In the genomic region with DNA sequence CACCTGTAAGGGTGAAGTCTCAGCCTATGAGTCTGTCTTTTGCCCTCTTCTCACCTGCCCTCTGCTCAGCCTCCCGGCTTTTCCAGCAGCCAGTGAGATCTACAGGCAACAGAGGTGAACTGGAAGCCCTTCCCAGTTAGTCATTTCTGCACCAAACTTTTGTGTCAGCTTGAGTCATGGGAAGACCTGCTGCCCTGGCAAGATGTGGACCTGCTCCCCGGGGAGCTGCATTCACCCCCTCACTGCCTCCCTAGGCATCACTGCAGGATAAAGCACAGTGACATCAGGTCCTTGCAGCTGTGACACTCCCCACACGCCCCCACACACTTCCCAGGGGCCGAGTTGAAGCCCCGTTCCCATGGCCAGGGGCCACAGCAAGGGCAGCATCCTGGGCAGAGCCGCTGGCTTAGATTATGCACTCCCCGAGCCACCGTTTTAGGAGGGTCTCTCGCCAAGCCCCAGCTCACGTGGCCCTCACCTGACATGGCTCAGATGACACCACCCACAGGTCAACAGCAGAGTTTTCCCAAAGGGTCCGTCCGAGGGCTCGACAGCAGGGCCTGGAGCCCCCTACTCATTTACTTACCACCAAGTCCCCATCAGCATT, we compare ENCODE assay signal across 9 cellular contexts. TPM values are rescaled to one million over a fixed set of nuclear protein-coding genes. Genes with fewer than 3 reads are reported as not detected.
A peak's percentile ranks its signal among the peaks of the same experiment; 100 is the strongest.
DNase-seq lines count a peak whose midpoint lies in the region; ATAC-seq and TF ChIP-seq lines count a peak whose summit lies in the region.
"Had no signal": no experiment of that assay in that cellular context is flagged by ENCODE, and none has a peak within 500 bp of the region (broad histone marks: within the 10 kb centered on the region; RNA-seq: fewer than 3 reads in every experiment).

No MANE protein-coding gene starts in this region.

- no peak overlapping the region for H2BK120ac ChIP-seq in trophoblast cell (ENCODE audit: insufficient read depth, low read length, poor library complexity)

- no peak overlapping the region for H3K27ac ChIP-seq in PC-3 (ENCODE audit: low read length)
- H3K27ac ChIP-seq in esophagus muscularis mucosa (replicated peaks in 1 of 4): peak overlapping the region; percentile 71 to 83 (median 77)
- H3K27ac ChIP-seq in trophoblast cell (ENCODE audit: low read depth, low read length): no peak overlapping the region

- no peaks in the 10 kb centered on the region for H3K27me3 ChIP-seq in PC-3 (ENCODE audit: low read length)
- H3K27me3 ChIP-seq in esophagus muscularis mucosa: no peaks in the 10 kb centered on the region
- H3K27me3 ChIP-seq in trophoblast cell (ENCODE audit: insufficient read depth, low read length): peaks cover 3% of the 10 kb centered on the region

- no peak overlapping the region for H3K4me3 Mint-ChIP-seq in effector memory CD8-positive, alpha-beta T cell
- H3K4me3 Mint-ChIP-seq: type B pancreatic cell had no signal

- H2AK5ac ChIP-seq in trophoblast cell (ENCODE audit: low read length): no peak overlapping the region

- POLR2A ChIA-PET in PC-3 (lab: Charles Lee; ENCODE audit: unreplicated experiment): no interaction called here

- no peak overlapping the region for H3K9ac ChIP-seq in PC-3 (ENCODE audit: low read length)
- H3K9ac ChIP-seq in trophoblast cell (ENCODE audit: low read length): peak overlapping the region; percentile 21

- H4K91ac ChIP-seq in trophoblast cell (ENCODE audit: low read depth, low read length): no peak overlapping the region

- H3K9me3 Mint-ChIP-seq in effector memory CD8-positive, alpha-beta T cell: no peaks in the 10 kb centered on the region
- H3K9me3 Mint-ChIP-seq: type B pancreatic cell had no signal

- intact Hi-C loops in PC-3 (cut with micrococcal nuclease) (loop anchor here (2.0 kb wide), 1 partner anchor 64 kb away; no protein-coding TSS in a partner anchor), esophagus muscularis mucosa (cut with DNase I) (loop anchor here (1.0 kb wide), 1 partner anchor 63 kb away; no protein-coding TSS in a partner anchor), left colon (cut with DNase I, micrococcal nuclease) (loop anchor here (5.0 to 10.0 kb wide), 2 partner anchors 62 to 64 kb away; no protein-coding TSS in a partner anchor)

- H3K36me3 ChIP-seq in PC-3 (ENCODE audit: low read depth, low read length) (no peaks in the 10 kb centered on the region), esophagus muscularis mucosa (no peaks in the 10 kb centered on the region), trophoblast cell (ENCODE audit: control insufficient read depth in 1 of 2, insufficient read depth in 2 of 2, low read length in 2 of 2) (no peaks in the 10 kb centered on the region)

- H4K12ac ChIP-seq in trophoblast cell (ENCODE audit: low read depth, low read length): no peak overlapping the region

- DNase-seq in AG10803 (ENCODE audit: low read depth) (peak; percentile 25), PC-3 (peak; percentile 74), esophagus muscularis mucosa (ENCODE audit: extremely low spot score) (no peak), trophoblast cell (no peak), left colon (no peak)
- no peak for DNase-seq in effector memory CD8-positive, alpha-beta T cell

- H3K4ac ChIP-seq in trophoblast cell (ENCODE audit: low read depth, low read length): no peak overlapping the region

- peaks cover 2% of the 10 kb centered on the region for H3K36me3 Mint-ChIP-seq in effector memory CD8-positive, alpha-beta T cell (ENCODE audit: insufficient read depth)
- H3K36me3 Mint-ChIP-seq: type B pancreatic cell had no signal

- TF ChIP-seq CTCF in AG10803 (conservative IDR thresholded peaks at IDR 0.05; ENCODE audit: low read length) (no peak), PC-3 (conservative IDR thresholded peaks at IDR 0.05; ENCODE audit: low read depth, low read length) (no peak), esophagus muscularis mucosa (IDR thresholded peaks at IDR 0.05) (no peak)

- H3K4me2 ChIP-seq in PC-3 (ENCODE audit: low read length): no peak overlapping the region
- H3K4me2 ChIP-seq in trophoblast cell (ENCODE audit: low read length): no peak overlapping the region

- H2AFZ ChIP-seq in PC-3 (ENCODE audit: low read length): no peak overlapping the region
- no peak overlapping the region for H2AFZ ChIP-seq in trophoblast cell (ENCODE audit: insufficient read depth, low read length, poor library complexity)

- H3K14ac ChIP-seq in trophoblast cell (ENCODE audit: low read length): no peak overlapping the region

- H4K20me1 ChIP-seq in PC-3 (ENCODE audit: low read length): no peaks in the 10 kb centered on the region

- H3K79me1 ChIP-seq in trophoblast cell (ENCODE audit: low read length): no peaks in the 10 kb centered on the region

- H3K27ac Mint-ChIP-seq in effector memory CD8-positive, alpha-beta T cell: no peak overlapping the region
- H3K27ac Mint-ChIP-seq: type B pancreatic cell had no signal

- H3K4me3 ChIP-seq in AG10803 (ENCODE audit: low read length) (no peak overlapping the region), PC-3 (ENCODE audit: low read length) (no peak overlapping the region), esophagus muscularis mucosa (peak overlapping the region; percentile 32 to 43 (median 36)), trophoblast cell (ENCODE audit: low read depth, low read length) (peak overlapping the region; percentile 39)

- WGBS in esophagus muscularis mucosa: 63% methylated on average over 12 of the region's 13 CpGs
- WGBS in trophoblast cell (ENCODE audit: extremely low coverage, insufficient coverage, insufficient read length): no CpG with 5 or more reads among the region's 13 CpGs

- H2BK12ac ChIP-seq in trophoblast cell (ENCODE audit: low read length): no peak overlapping the region

- ATAC-seq in PC-3 (peak; percentile 58), HG03439 (IDR thresholded peaks at IDR 0.05; ENCODE audit: unreplicated experiment) (no peak), GM18502 (IDR thresholded peaks at IDR 0.05; ENCODE audit: poor library complexity, unreplicated experiment) (no peak), left colon (no peak)
- ATAC-seq in effector memory CD8-positive, alpha-beta T cell (replicated peaks): no peak

- no peak overlapping the region for H3K18ac ChIP-seq in trophoblast cell (ENCODE audit: low read length)

- TF ChIP-seq POLR2A in esophagus muscularis mucosa (IDR thresholded peaks at IDR 0.05; ENCODE audit: low read depth): no peak

- no peak overlapping the region for H3K23ac ChIP-seq in trophoblast cell (ENCODE audit: low read length)

- no peaks in the 10 kb centered on the region for H3K9me2 ChIP-seq in PC-3 (replicated peaks; ENCODE audit: low read length)

- H3K9me3 ChIP-seq in PC-3 (ENCODE audit: low read length): no peaks in the 10 kb centered on the region
- no peaks in the 10 kb centered on the region for H3K9me3 ChIP-seq in esophagus muscularis mucosa
- no peaks in the 10 kb centered on the region for H3K9me3 ChIP-seq in trophoblast cell (ENCODE audit: insufficient read depth, low read depth, low read length)

- TF ChIP-seq EP300 in esophagus muscularis mucosa (IDR thresholded peaks at IDR 0.05): no peak

- H3K4me1 ChIP-seq in PC-3 (ENCODE audit: insufficient read depth, low read length) (peaks cover 13% of the 10 kb centered on the region), esophagus muscularis mucosa (peaks cover 52 to 64% (median 56%) of the 10 kb centered on the region in 4 donors), trophoblast cell (ENCODE audit: control insufficient read depth in 1 of 2, insufficient read depth in 2 of 2, low read length in 2 of 2) (no peaks in the 10 kb centered on the region)

- H3F3A ChIP-seq in PC-3 (ENCODE audit: low read length, unreplicated experiment): no peaks in the 10 kb centered on the region

- H3K79me2 ChIP-seq in PC-3 (ENCODE audit: low read length) (no peaks in the 10 kb centered on the region), trophoblast cell (ENCODE audit: control insufficient read depth, insufficient read depth, low read length, poor library complexity) (no peaks in the 10 kb centered on the region)

- H4K8ac ChIP-seq in trophoblast cell (ENCODE audit: low read depth, low read length): no peak overlapping the region

- CTCF ChIA-PET in PC-3 (lab: Charles Lee): interaction anchor here (1.6 kb wide), 1 partner anchor 128 kb away, joined by 9 read pairs; no protein-coding TSS in a partner anchor

- H3K27me3 Mint-ChIP-seq in effector memory CD8-positive, alpha-beta T cell: peaks cover 5 to 15% of the 10 kb centered on the region in 2 donors

- no TSS peak for BruUV-seq in PC-3 (replicated peaks; lab: Mats Ljungman, UMichigan)

- H2BK5ac ChIP-seq in trophoblast cell (ENCODE audit: low read depth, low read length, poor library complexity): no peak overlapping the region

- H3K4me1 Mint-ChIP-seq in effector memory CD8-positive, alpha-beta T cell (ENCODE audit: low read depth in 2 of 2): peaks cover 8 to 15% of the 10 kb centered on the region in 2 donors

RNA-seq across cellular contexts. Expression of a gene that starts 6.5 kb away (rescaled TPM):
- 35.4 and 58.5 TPM in 2 replicates for total RNA-seq in PC-3 (2014; rRNA removed)
- total RNA-seq in esophagus muscularis mucosa: 100 to 1,000 TPM in 3 of 4 donors, 10 to 100 TPM in 1; 98.4 to 142 (median 114) TPM
- 41.9 and 42.2 TPM in 2 replicates for polyA plus RNA-seq in trophoblast cell (2013)
- total RNA-seq in left colon: 100 to 1,000 TPM; 310 to 373 TPM

Comparison
In these comparisons a context has a peak if more than half of its experiments do, and no peak if none do; other contexts are left out.
1. DNase-seq: peak in AG10803 (single experiment) and PC-3 (single experiment); none in esophagus muscularis mucosa (single experiment), trophoblast cell (0 of 2), effector memory CD8-positive, alpha-beta T cell (0 of 3) and left colon (0 of 2).
2. H3K4me3 ChIP-seq: peak in esophagus muscularis mucosa (4 of 4) and trophoblast cell (single experiment); none in AG10803 (single experiment) and PC-3 (single experiment).
3. H3K27ac ChIP-seq: peak in esophagus muscularis mucosa (4 of 4); none in PC-3 (single experiment) and trophoblast cell (single experiment).